8 cellular contexts compared by ENCODE assay signal in the genomic region with DNA sequence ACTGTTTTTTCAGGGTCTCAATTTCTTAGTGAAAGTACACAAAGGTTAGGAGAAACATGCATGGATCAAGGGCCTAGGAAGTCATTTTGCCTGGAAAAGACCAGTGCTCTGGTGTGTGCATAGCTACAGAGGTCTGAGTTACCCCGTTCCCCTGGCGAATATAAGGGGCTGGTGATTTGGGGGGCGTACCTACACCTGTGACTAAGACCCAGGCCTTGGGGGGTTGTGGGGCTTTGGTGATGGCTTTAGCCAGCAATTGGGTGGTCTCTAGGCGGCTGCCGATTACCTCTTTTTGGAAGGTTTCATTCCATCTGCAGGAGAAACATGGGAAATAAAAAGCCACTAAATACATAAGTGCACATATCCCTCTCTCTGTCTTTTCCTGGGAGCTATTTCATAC. TPM values are rescaled to one million over a fixed set of nuclear protein-coding genes. Genes with fewer than 3 reads are reported as not detected.
DNase-seq lines count a peak whose midpoint lies in the region; ATAC-seq, FAIRE-seq and TF ChIP-seq lines count a peak whose summit lies in the region.

No MANE protein-coding gene starts in this region.

- H3K27me3 ChIP-seq in RWPE2 (ENCODE audit: insufficient read depth, poor library complexity, severe bottlenecking), result no peaks in the 10 kb centered on the region
- no peaks in the 10 kb centered on the region for H3K27me3 ChIP-seq in prostate gland (replicated peaks; ENCODE audit: insufficient read depth)

- no peaks in the 10 kb centered on the region for H3K4me1 ChIP-seq in ES-I3 (ENCODE audit: insufficient read depth, low read length)
- peaks cover 6% of the 10 kb centered on the region for H3K4me1 ChIP-seq in RWPE2 (ENCODE audit: insufficient read depth, poor library complexity, severe bottlenecking)
- peaks cover 6% of the 10 kb centered on the region for H3K4me1 ChIP-seq in prostate gland (replicated peaks)

- no peaks in the 10 kb centered on the region for H3K9me3 ChIP-seq in ES-I3 (ENCODE audit: control insufficient read depth, insufficient read depth, low read length)
- no peaks in the 10 kb centered on the region for H3K9me3 ChIP-seq in RWPE2 (ENCODE audit: severe bottlenecking)
- H3K9me3 ChIP-seq in prostate gland, result no peaks in the 10 kb centered on the region

- 50% methylated on average over 5 of the region's 5 CpGs for WGBS in prostate gland

- no peak for FAIRE-seq in HTR-8/SVneo (lab: Jason Lieb, UNC)

- no peak for TF ChIP-seq CTCF in RWPE2 (IDR thresholded peaks at IDR 0.05; ENCODE audit: poor library complexity, severe bottlenecking)
- no peak for TF ChIP-seq CTCF in prostate gland (IDR thresholded peaks at IDR 0.05)

- H3K4me3 ChIP-seq in RWPE2 (ENCODE audit: severe bottlenecking), result peak overlapping the region; percentile 62
- peak overlapping the region in 1 of 2 donors; percentile 79 for H3K4me3 ChIP-seq in prostate gland

- H3K36me3 ChIP-seq in ES-I3 (ENCODE audit: insufficient read depth, low read length) (peaks cover 16% of the 10 kb centered on the region), RWPE2 (ENCODE audit: low read depth) (peaks cover 51% of the 10 kb centered on the region), prostate gland (peaks cover 3 to 19% of the 10 kb centered on the region in 2 donors)

- no peak for TF ChIP-seq POLR2A in prostate gland (IDR thresholded peaks at IDR 0.05)

- DNase-seq in RWPE2 (ENCODE audit: low spot score), result no peak
- DNase-seq in epithelial cell of prostate (ENCODE audit: low read depth, low spot score), result no peak
- DNase-seq in prostate gland (ENCODE audit: low spot score), result no peak
- DNase-seq in activated CD4-positive, CD25-positive, alpha-beta regulatory T cell treated with anti-CD3 and anti-CD28 coated beads, Interleukin-2, amount 50 U/mL, for 72 hours, result no peak
- DNase-seq in HTR-8/SVneo (ENCODE audit: insufficient read length, low spot score), result no peak
- no peak for DNase-seq in activated gamma-delta T cell treated with Interleukin-2 at 50 U/mL for 16 hours

- H3K27ac ChIP-seq in RWPE2 (ENCODE audit: poor library complexity, severe bottlenecking) (peak overlapping the region; percentile 87), epithelial cell of prostate (peak overlapping the region; percentile 98), prostate gland (peak overlapping the region; percentile 98 to 99)

- intact Hi-C loops in prostate gland (cut with DNase I), result loop anchor here (5.0 kb wide), 1 partner anchor 199 kb away; the partner anchor contains the start of gene TINF2

- peak overlapping the region; percentile 88 for H3K9ac ChIP-seq in ES-I3 (ENCODE audit: low read depth, low read length)

- ATAC-seq in RWPE2 (ENCODE audit: low read depth) (no peak), HG03175 (IDR thresholded peaks at IDR 0.05; ENCODE audit: unreplicated experiment) (no peak)

RNA-seq across cellular contexts. Expression of gene SDR39U1, which starts 1.1 kb away (rescaled TPM):
- total RNA-seq in prostate gland, result 10 to 100 TPM; 49.5 to 64.4 TPM

RNA-seq across cellular contexts. Expression of gene KHNYN, which starts 11.7 kb away (rescaled TPM):
- 10 to 100 TPM; 57.0 to 91.2 TPM for total RNA-seq in prostate gland

RNA-seq across cellular contexts. Expression of gene CBLN3, which starts 12.0 kb away (rescaled TPM):
- 10 to 100 TPM in 1 of 2 donors, 1 to 10 TPM in 1; 2.4 to 11.1 TPM for total RNA-seq in prostate gland

RNA-seq across cellular contexts. Expression of gene NYNRIN, which starts 42.7 kb away (rescaled TPM):
- total RNA-seq in prostate gland, result 10 to 100 TPM; 10.5 to 26.5 TPM
